29 cellular contexts compared by ENCODE assay signal in the genomic region with DNA sequence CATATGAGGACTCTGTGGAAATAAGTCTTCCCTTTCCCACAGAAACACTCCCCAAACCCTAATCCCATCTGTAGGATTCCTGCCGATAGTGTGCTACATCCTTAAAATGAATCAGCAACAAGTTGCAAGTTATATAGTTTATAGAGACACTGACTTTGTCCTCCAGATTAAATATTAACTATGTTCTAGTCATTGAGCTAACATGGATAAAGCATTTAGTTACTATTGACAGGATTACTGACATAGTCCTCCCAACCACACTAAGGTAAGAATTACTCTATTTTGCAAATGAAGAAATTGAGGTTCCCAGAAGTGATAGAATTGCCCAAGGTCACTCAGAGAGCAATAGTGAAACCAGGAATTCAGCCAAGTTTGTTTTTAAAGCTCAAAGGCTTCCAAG. TPM values are rescaled to one million over a fixed set of nuclear protein-coding genes. Genes with fewer than 3 reads are reported as not detected.
A peak's percentile ranks its signal among the peaks of the same experiment; 100 is the strongest.
DNase-seq lines count a peak whose midpoint lies in the region; ATAC-seq, FAIRE-seq and TF ChIP-seq lines count a peak whose summit lies in the region.
"Had no signal": no experiment of that assay in that cellular context is flagged by ENCODE, and none has a peak within 500 bp of the region (broad histone marks: within the 10 kb centered on the region; RNA-seq: fewer than 3 reads in every experiment).

No MANE protein-coding gene starts in this region.

- no peaks in the 10 kb centered on the region for H3K4me1 Mint-ChIP-seq in GM23338

- H3K27me3 ChIP-seq in spleen (replicated peaks in 1 of 7) (peaks cover 0 to 2% (median 0%) of the 10 kb centered on the region in 7 donors), GM23338 (ENCODE audit: insufficient read depth) (no peaks in the 10 kb centered on the region)
- H3K27me3 ChIP-seq: BLaER1 treated with 17β-estradiol and CSF1 and Interleukin-3, amounts not matched to agents 10 nM and 100 nM had no signal

- H3K4me2 ChIP-seq in A549 (peak overlapping the region; percentile 50), GM23338 (no peak overlapping the region)
- H3K4me2 ChIP-seq: BLaER1 treated with 17β-estradiol and CSF1 and Interleukin-3, amounts not matched to agents 10 nM and 100 nM had no signal

- no peak for TF ChIP-seq EP300 in A549 (IDR thresholded peaks at IDR 0.05)

- no peak overlapping the region for H2AFZ ChIP-seq in GM23338

- WGBS in A549 (ENCODE audit: missing lambda C conversion rate) = 0% methylated on average over 1 of the region's 1 CpG
- 86 to 100% (median 93%) methylated on average over 1 of the region's 1 CpG for WGBS in spleen, 5 donors

- TF ChIP-seq POLR2A in A549 (IDR thresholded peaks at IDR 0.05; ENCODE audit: low read length) (no peak), spleen (IDR thresholded peaks at IDR 0.05) (no peak)

- FAIRE-seq in A549 (lab: Jason Lieb, UNC) (no peak), islet of Langerhans (lab: Jason Lieb, UNC) (peak; percentile 43)
- FAIRE-seq: A204.1, GM12891, H54 had no signal

- no peaks in the 10 kb centered on the region for H4K20me1 ChIP-seq in GM23338 (replicated peaks; ENCODE audit: insufficient read depth)
- H4K20me1 ChIP-seq: BLaER1 treated with 17β-estradiol and CSF1 and Interleukin-3, amounts not matched to agents 10 nM and 100 nM had no signal

- H3K36me3 ChIP-seq in mucosa of descending colon (ENCODE audit: low read depth) (no peaks in the 10 kb centered on the region), spleen (no peaks in the 10 kb centered on the region), GM23338 (ENCODE audit: insufficient read depth) (no peaks in the 10 kb centered on the region)
- H3K36me3 ChIP-seq: BLaER1 treated with 17β-estradiol and CSF1 and Interleukin-3, amounts not matched to agents 10 nM and 100 nM; SJSA1 had no signal

- no peak for TF ChIP-seq RAD21 in A549 (conservative IDR thresholded peaks at IDR 0.05 in 1 of 2, IDR thresholded peaks at IDR 0.05 in 1 of 2)

- POLR2A ChIA-PET in A549 (lab: Yijun Ruan, JAX) = no interaction called here

- peaks cover 8% of the 10 kb centered on the region; the same call in 2 of the 3 replicates for H3K9me3 Mint-ChIP-seq in GM23338
- H3K9me3 Mint-ChIP-seq: CD4-positive, alpha-beta T cell had no signal

- H3K4me3 Mint-ChIP-seq in GM23338 = no peak overlapping the region
- H3K4me3 Mint-ChIP-seq: CD4-positive, alpha-beta T cell had no signal

- H3K36me3 Mint-ChIP-seq in GM23338 (ENCODE audit: low read depth) = no peaks in the 10 kb centered on the region

- peak in 1 of 2 experiments; percentile 39; a peak in 1 of 6 replicates for ATAC-seq in A549
- peak; percentile 90 for ATAC-seq in mucosa of descending colon
- no peak for ATAC-seq in GM23338

- H3K9me3 ChIP-seq in A549 (no peaks in the 10 kb centered on the region), mucosa of descending colon (no peaks in the 10 kb centered on the region), spleen (peaks cover 0 to 18% (median 8%) of the 10 kb centered on the region in 8 donors)
- H3K9me3 ChIP-seq: SJSA1 had no signal

- TF ChIP-seq CTCF in A549 (IDR thresholded peaks at IDR 0.05) (no peak), VCaP (conservative IDR thresholded peaks at IDR 0.05) (no peak), mucosa of descending colon (IDR thresholded peaks at IDR 0.05) (no peak), spleen (IDR thresholded peaks at IDR 0.05 in 8 of 11, conservative IDR thresholded peaks at IDR 0.05 in 3 of 11) (no peak), GM23338 (conservative IDR thresholded peaks at IDR 0.05; ENCODE audit: low read depth in 2 of 2) (no peak)

- peaks cover 14% of the 10 kb centered on the region; the same call in 2 of the 3 replicates for H3K4me1 ChIP-seq in A549
- peaks cover 7% of the 10 kb centered on the region for H3K4me1 ChIP-seq in mucosa of descending colon (ENCODE audit: low read depth)
- H3K4me1 ChIP-seq in spleen = no peaks in the 10 kb centered on the region
- no peaks in the 10 kb centered on the region for H3K4me1 ChIP-seq in GM23338 (ENCODE audit: insufficient read depth)
- H3K4me1 ChIP-seq: SJSA1 had no signal

- intact Hi-C loops in mucosa of descending colon (cut with DNase I, micrococcal nuclease) (no loop called here), spleen (cut with DNase I; ENCODE audit: low total_unique reads) (no loop called here)

- CTCF ChIA-PET in A549 (lab: Yijun Ruan, JAX) = interaction anchor here (1.0 to 2.4 kb wide), 2 partner anchors 360 to 365 kb away, joined by 3 to 11 read pairs; no protein-coding TSS in a partner anchor

- no peaks in the 10 kb centered on the region for H3K27me3 Mint-ChIP-seq in GM23338 (ENCODE audit: insufficient read depth, low read depth, poor library complexity)

- no peak overlapping the region for H3K4me3 ChIP-seq in A549
- H3K4me3 ChIP-seq in mucosa of descending colon = no peak overlapping the region
- H3K4me3 ChIP-seq in spleen = no peak overlapping the region
- H3K4me3 ChIP-seq in GM23338 = no peak overlapping the region
- H3K4me3 ChIP-seq: BLaER1 treated with 17β-estradiol and CSF1 and Interleukin-3, amounts not matched to agents 10 nM and 100 nM; SJSA1 had no signal

- peak overlapping the region in 1 of 2 experiments; percentile 11; a peak in 1 of 6 replicates for H3K27ac ChIP-seq in A549
- peak overlapping the region; percentile 65 for H3K27ac ChIP-seq in VCaP
- H3K27ac ChIP-seq in spleen = no peak overlapping the region
- H3K27ac ChIP-seq in GM23338 (ENCODE audit: low read depth) = no peak overlapping the region
- H3K27ac ChIP-seq: BLaER1 treated with 17β-estradiol and CSF1 and Interleukin-3, amounts not matched to agents 10 nM and 100 nM; SJSA1 had no signal

- no peak overlapping the region for H3K27ac Mint-ChIP-seq in GM23338
- H3K27ac Mint-ChIP-seq: CD4-positive, alpha-beta T cell had no signal

- no peaks in the 10 kb centered on the region for H3K79me2 ChIP-seq in GM23338 (replicated peaks; ENCODE audit: insufficient read depth)

- no peaks in the 10 kb centered on the region for H3F3A ChIP-seq in GM23338 (replicated peaks; ENCODE audit: low read depth)

- H3K9me2 ChIP-seq in GM23338 (ENCODE audit: insufficient read depth) = peaks cover 3% of the 10 kb centered on the region; the same call in 1 of the 2 replicates

- DNase-seq in A549 (ENCODE audit: low read depth in 1 of 2, low spot score in 1 of 2) (peak in 1 of 2 experiments; percentile 17), mucosa of descending colon (no peak), spleen (no peak), SKM-1 treated with dmso at 0.1 percent for 144 hours (lab: John Stamatoyannopoulos, UW; ENCODE audit: unreplicated experiment) (no peak), NCI-H146 treated with DMSO at 0.1 percent for 48 hours (lab: John Stamatoyannopoulos, UW; ENCODE audit: unreplicated experiment) (no peak), GM23338 (ENCODE audit: low spot score) (no peak)
- DNase-seq: AML-193; CD4-positive, alpha-beta T cell; COR-L47; DMS79; GF-D8; Karpas-422; NCI-H1092 treated with DMSO at 0.1 percent for 48 hours; NCI-H1436 treated with DMSO at 0.1 percent for 48 hours; NCI-H1930; NCI-H2107; NCI-H446 treated with DMSO at 0.1 percent for 48 hours; NCI-H526; Right ventricle myocardium superior; RPMI8226 had no signal

TF ChIP-seq in A549, 52 proteins besides CTCF, POLR2A, EP300 and RAD21:
- TF ChIP-seq RNF2 (IDR thresholded peaks at IDR 0.05; ENCODE audit: borderline replicate concordance, low read depth) (no peak), ZSCAN20 (CRISPR knock-in tag; IDR thresholded peaks at IDR 0.05) (no peak), FOSB (CRISPR knock-in tag; IDR thresholded peaks at IDR 0.05) (no peak), HOXA7 (CRISPR knock-in tag; IDR thresholded peaks at IDR 0.05) (no peak), FOXS1 (CRISPR knock-in tag; IDR thresholded peaks at IDR 0.05) (no peak)

TF ChIP-seq in GM23338, 12 proteins besides CTCF, POLR2A, EP300 and RAD21:
- TF ChIP-seq POLR2AphosphoS5 (IDR thresholded peaks at IDR 0.05; ENCODE audit: low read depth) (no peak), EZH2phosphoT487 (IDR thresholded peaks at IDR 0.05; ENCODE audit: unreplicated experiment) (no peak), STAT1 (IDR thresholded peaks at IDR 0.05; ENCODE audit: unreplicated experiment) (no peak), JUNB (IDR thresholded peaks at IDR 0.05; ENCODE audit: unreplicated experiment) (no peak)
TF ChIP-seq in GM23338: peak in this region for 0.

RNA-seq across cellular contexts. Expression of a gene that starts 1.9 kb away (rescaled TPM):
- polyA plus RNA-seq in A549 (2011; rRNA removed) (not detected in 2 replicates), A549 (2017; fragmentation: RNase III; extraction: RNeasy Plus Mini Kit Qiagen cat#74134 plus additional on column Dnase treatment) (not detected in 3 replicates), spleen (not detected), GM23338 (2016; fragmentation: Nextera tagmentation; extraction: Ambion mirVana) (not detected in 2 replicates)
- not detected in 2 replicates for polyA plus RNA-seq in A549 (2012; cell fraction: cytosol; rRNA removed)
- polyA plus RNA-seq in A549 (2012; cell fraction: nucleus; rRNA removed) = not detected in 2 replicates
- polyA minus RNA-seq in A549 (2011; rRNA and poly(A)+ RNA removed) = not detected in 2 replicates
- total RNA-seq in mucosa of descending colon (not detected), spleen (not detected)
- not detected in 2 replicates for total RNA-seq in GM23338 (2014; rRNA removed; shearing (Covaris generic))
- total RNA-seq: CD4-positive, alpha-beta T cell; HT-29; M059J; Right ventricle myocardium superior; SJSA1 had no signal

RNA-seq across cellular contexts. Expression of a gene that starts 34.7 kb away (rescaled TPM):
- polyA plus RNA-seq in A549 (2011; rRNA removed) (not detected in 2 replicates), A549 (2017; fragmentation: RNase III; extraction: RNeasy Plus Mini Kit Qiagen cat#74134 plus additional on column Dnase treatment) (not detected in 3 replicates), spleen (not detected), GM23338 (2016; fragmentation: Nextera tagmentation; extraction: Ambion mirVana) (0.03 TPM in 1 of 2 replicates, not detected in the other)
- polyA plus RNA-seq in A549 (2012; cell fraction: cytosol; rRNA removed) = not detected in 2 replicates
- polyA plus RNA-seq in A549 (2012; cell fraction: nucleus; rRNA removed) = not detected in 2 replicates
- polyA minus RNA-seq in A549 (2011; rRNA and poly(A)+ RNA removed) = not detected in 2 replicates
- total RNA-seq in mucosa of descending colon (not detected), spleen (not detected)
- not detected in 2 replicates for total RNA-seq in GM23338 (2014; rRNA removed; shearing (Covaris generic))
- total RNA-seq: CD4-positive, alpha-beta T cell; HT-29; M059J; Right ventricle myocardium superior; SJSA1 had no signal

RNA-seq across cellular contexts. Expression of a gene that starts 47.0 kb away (rescaled TPM):
- polyA plus RNA-seq in A549 (2011; rRNA removed) = not detected in 2 replicates
- polyA plus RNA-seq in A549 (2012; cell fraction: cytosol; rRNA removed) = not detected in 2 replicates
- polyA plus RNA-seq in A549 (2012; cell fraction: nucleus; rRNA removed) = not detected in 2 replicates
- not detected in 3 replicates for polyA plus RNA-seq in A549 (2017; fragmentation: RNase III; extraction: RNeasy Plus Mini Kit Qiagen cat#74134 plus additional on column Dnase treatment)
- polyA minus RNA-seq in A549 (2011; rRNA and poly(A)+ RNA removed) = not detected in 2 replicates
- not detected for total RNA-seq in mucosa of descending colon
- total RNA-seq in spleen = not detected
- not detected for polyA plus RNA-seq in spleen
- not detected in 2 replicates for total RNA-seq in GM23338 (2014; rRNA removed; shearing (Covaris generic))
- not detected in 2 replicates for polyA plus RNA-seq in GM23338 (2016; fragmentation: Nextera tagmentation; extraction: Ambion mirVana)
- total RNA-seq: CD4-positive, alpha-beta T cell; HT-29; M059J; Right ventricle myocardium superior; SJSA1 had no signal
